Comparison of ENCODE assay signal across 14 cellular contexts in genomic region chr12:11702959-11703358, GRCh38. TPM values are rescaled to one million over a fixed set of nuclear protein-coding genes. Genes with fewer than 3 reads are reported as not detected.
A peak's percentile ranks its signal among the peaks of the same experiment; 100 is the strongest.
DNase-seq lines count a peak whose midpoint lies in the region; ATAC-seq and TF ChIP-seq lines count a peak whose summit lies in the region.
"Had no signal": no experiment of that assay in that cellular context is flagged by ENCODE, and none has a peak within 500 bp of the region (broad histone marks: within the 10 kb centered on the region; RNA-seq: fewer than 3 reads in every experiment).

No MANE protein-coding gene starts in this region.

- H3K4me1 ChIP-seq in transverse colon (peaks cover 22 to 60% (median 34%) of the 10 kb centered on the region in 4 donors), osteoblast (ENCODE audit: insufficient read depth, low read length) (peaks cover 13% of the 10 kb centered on the region)

- H3K79me2 ChIP-seq in osteoblast (ENCODE audit: insufficient read depth, low read length) = peaks cover 75% of the 10 kb centered on the region

- peaks cover 46% of the 10 kb centered on the region for H3K4me1 Mint-ChIP-seq in activated T-helper 17 cell treated with anti-CD3 and anti-CD28 coated beads, Interleukin-2, amount 50 U/mL, for 72 hours

- TF ChIP-seq CTCF in transverse colon (IDR thresholded peaks at IDR 0.05) = no peak
- TF ChIP-seq CTCF in osteoblast (IDR thresholded peaks at IDR 0.05; ENCODE audit: extremely low read depth, low read depth, low read length) = no peak

- H3K9me3 ChIP-seq in transverse colon (no peaks in the 10 kb centered on the region), osteoblast (ENCODE audit: low read depth, low read length) (no peaks in the 10 kb centered on the region)
- H3K9me3 ChIP-seq: vagina had no signal

- H3K36me3 Mint-ChIP-seq in activated T-helper 17 cell treated with anti-CD3 and anti-CD28 coated beads, Interleukin-2, amount 50 U/mL, for 72 hours (ENCODE audit: low read depth) = peaks cover 20% of the 10 kb centered on the region
- H3K36me3 Mint-ChIP-seq: brain had no signal

- no peak overlapping the region for H2AFZ ChIP-seq in osteoblast (ENCODE audit: low read length)

- in situ Hi-C loops in transverse colon (cut with MboI; ENCODE audit: low pct_ligation_motif_present in 1 of 4, low pct_unique_long_range_greater_than_20kb in 1 of 4, low sequenced_read_pairs in 3 of 4) = no loop called here

- peaks cover 6% of the 10 kb centered on the region for H4K20me1 ChIP-seq in osteoblast (ENCODE audit: insufficient read depth, low read length)

- no peaks in the 10 kb centered on the region for H3K27me3 Mint-ChIP-seq in activated T-helper 17 cell treated with anti-CD3 and anti-CD28 coated beads, Interleukin-2, amount 50 U/mL, for 72 hours
- H3K27me3 Mint-ChIP-seq: brain had no signal

- H3K27ac Mint-ChIP-seq in activated T-helper 17 cell treated with anti-CD3 and anti-CD28 coated beads, Interleukin-2, amount 50 U/mL, for 72 hours = peak overlapping the region; percentile 93
- H3K27ac Mint-ChIP-seq: brain had no signal

- H3K36me3 ChIP-seq in transverse colon (no peaks in the 10 kb centered on the region), osteoblast (ENCODE audit: insufficient read depth, low read length) (no peaks in the 10 kb centered on the region)
- H3K36me3 ChIP-seq: vagina had no signal

- peak; percentile 51 for ATAC-seq in HG02798 (IDR thresholded peaks at IDR 0.05; ENCODE audit: poor library complexity, unreplicated experiment)
- ATAC-seq in activated T-helper 17 cell treated with anti-CD3 and anti-CD28 coated beads, Interleukin-2, amount 50 U/mL, for 72 hours (replicated peaks) = peak; percentile 86

- 53 to 87% methylated on average over 1 to 5 of the region's 5 CpGs for WGBS in transverse colon (ENCODE audit: low coverage in 1 of 2), 2 donors

- intact Hi-C loops in transverse colon (cut with DNase I; ENCODE audit: low total_unique reads) = loop anchor here (5.0 to 10.0 kb wide), 2 partner anchors 48 to 146 kb away; no protein-coding TSS in a partner anchor

- H3K4me2 ChIP-seq in osteoblast (ENCODE audit: insufficient read depth, low read length) = no peak overlapping the region

- peak overlapping the region; percentile 74 for H3K4me3 Mint-ChIP-seq in activated T-helper 17 cell treated with anti-CD3 and anti-CD28 coated beads, Interleukin-2, amount 50 U/mL, for 72 hours
- H3K4me3 Mint-ChIP-seq: brain had no signal

- DNase-seq in stimulated activated CD4-positive, alpha-beta T cell treated with anti-CD3 and anti-CD28 coated beads, Interleukin-15, amount 100 ng/mL, for 24 hours = peak; percentile 36
- DNase-seq in stimulated activated CD4-positive, alpha-beta T cell treated with anti-CD3 and anti-CD28 coated beads, Interleukin-2, amount 100 ng/mL, for 48 hours = no peak
- DNase-seq in transverse colon (no peak), osteoblast (ENCODE audit: insufficient read length, low spot score, missing footprints) (no peak), NCI-H2029 treated with DMSO at 0.1 percent for 48 hours (lab: John Stamatoyannopoulos, UW) (no peak), middle frontal gyrus (ENCODE audit: extremely low spot score, low spot score) (no peak)
- DNase-seq: activated CD8-positive, alpha-beta memory T cell treated with anti-CD3 and anti-CD28 coated beads, Interleukin-2, amount 50 U/mL, for 4 hours; DND-41; Kasumi-1; kidney glomerular epithelial cell had no signal

- H3K27me3 ChIP-seq in transverse colon = no peaks in the 10 kb centered on the region
- no peaks in the 10 kb centered on the region for H3K27me3 ChIP-seq in osteoblast (ENCODE audit: insufficient read depth, low read length)
- H3K27me3 ChIP-seq: vagina had no signal

- H3K27ac ChIP-seq in transverse colon = peak overlapping the region in 3 of 4 donors; percentile 67 to 81 (median 73)
- no peak overlapping the region for H3K27ac ChIP-seq in osteoblast (ENCODE audit: low read depth, low read length)
- H3K27ac ChIP-seq: vagina had no signal

- TF ChIP-seq POLR2A in transverse colon (IDR thresholded peaks at IDR 0.05) = no peak

- H3K4me3 ChIP-seq in transverse colon (no peak overlapping the region), osteoblast (ENCODE audit: insufficient read depth, low read length) (no peak overlapping the region)
- H3K4me3 ChIP-seq: vagina had no signal

- H3K9me3 Mint-ChIP-seq in activated T-helper 17 cell treated with anti-CD3 and anti-CD28 coated beads, Interleukin-2, amount 50 U/mL, for 72 hours = no peaks in the 10 kb centered on the region
- H3K9me3 Mint-ChIP-seq: brain had no signal

- TF ChIP-seq EP300 in transverse colon (IDR thresholded peaks at IDR 0.05; ENCODE audit: low read depth) = no peak

RNA-seq across cellular contexts. Expression of gene ETV6, which starts 53.5 kb away (rescaled TPM):
- 10 to 100 TPM; 45.9 to 49.0 TPM for total RNA-seq in activated T-helper 17 cell treated with anti-CD3 and anti-CD28 coated beads, Interleukin-2, amount 50 U/mL, for 72 hours
- total RNA-seq in transverse colon (10 to 100 TPM; 19.9 to 47.9 (median 41.0) TPM), osteoblast (16.3 and 18.3 TPM in 2 replicates)
